In genomic region chr6:26234421-26235239, GRCh38 we compare ENCODE assay signal across 8 cellular contexts.
A peak's percentile ranks its signal among the peaks of the same experiment; 100 is the strongest.
DNase-seq lines count a peak whose midpoint lies in the region; ATAC-seq lines count a peak whose summit lies in the region.

No MANE protein-coding gene starts in this region.

- peak; percentile 14 for DNase-seq in NCI-H1092 treated with DMSO at 0.1 percent for 48 hours (lab: John Stamatoyannopoulos, UW)
- no peak for DNase-seq in NCI-H1092 (lab: John Stamatoyannopoulos, UW)
- peak; percentile 48 for DNase-seq in NCI-H1436 treated with DMSO at 0.1 percent for 48 hours (lab: John Stamatoyannopoulos, UW)
- peak; percentile 87 for DNase-seq in dermis blood vessel endothelial cell
- peak; percentile 17 to 82 for DNase-seq in lung microvascular endothelial cell (ENCODE audit: low read depth in 2 of 2)
- peak; percentile 79 for DNase-seq in stimulated activated CD8-positive, alpha-beta memory T cell treated with anti-CD3 and anti-CD28 coated beads, Interleukin-4, amount 100 ng/mL, for 48 hours

- ATAC-seq in HG02623 (IDR thresholded peaks at IDR 0.05; ENCODE audit: unreplicated experiment), result peak; percentile 54
- peak; percentile 78 to 80 for ATAC-seq in activated CD4-positive, CD25-positive, alpha-beta regulatory T cell treated with anti-CD3 and anti-CD28 coated beads, Interleukin-2, amount 50 U/mL, for 24 hours
